Comparison of ENCODE assay signal across 1 cellular context in genomic region chr3:140686128-140686527, GRCh38.
TF ChIP-seq lines count a peak whose summit lies in the region.

No MANE protein-coding gene starts in this region.

TF ChIP-seq in IMR-90, 13 proteins besides CTCF, POLR2A, EP300 and RAD21 (continued from another document):
- no peak for TF ChIP-seq ELK1 (IDR thresholded peaks at IDR 0.05; ENCODE audit: borderline replicate concordance, low read depth, low read length)
- TF ChIP-seq RCOR1 (IDR thresholded peaks at IDR 0.05; ENCODE audit: insufficient replicate concordance, low read length): no peak
- TF ChIP-seq FOS (IDR thresholded peaks at IDR 0.05; ENCODE audit: low read depth, low read length): no peak
- no peak for TF ChIP-seq NFE2L2 (IDR thresholded peaks at IDR 0.05; ENCODE audit: low read depth, low read length)
- TF ChIP-seq BHLHE40 (IDR thresholded peaks at IDR 0.05; ENCODE audit: low read depth, low read length): no peak
- TF ChIP-seq RFX5 (IDR thresholded peaks at IDR 0.05; ENCODE audit: low read depth, low read length): no peak
- TF ChIP-seq MAFK (IDR thresholded peaks at IDR 0.05; ENCODE audit: low read depth, low read length): no peak
- TF ChIP-seq SMC3 (IDR thresholded peaks at IDR 0.05; ENCODE audit: low read depth, low read length): no peak
- TF ChIP-seq MAZ (IDR thresholded peaks at IDR 0.05; ENCODE audit: borderline replicate concordance, low read depth, low read length): no peak
- TF ChIP-seq CHD1 (IDR thresholded peaks at IDR 0.05; ENCODE audit: low read depth, low read length): no peak
